ENCODE assay signal across 8 cellular contexts in genomic region chr7:93117852-93118530, GRCh38.
A peak's percentile ranks its signal among the peaks of the same experiment; 100 is the strongest.
DNase-seq lines count a peak whose midpoint lies in the region; ATAC-seq lines count a peak whose summit lies in the region.

Gene SAMD9 (minus strand): TSS chr7:93117979. CDS start chr7:93106097, 11,882 bp downstream.

- peaks cover 21 to 35% (median 26%) of the 10 kb centered on the region in 10 experiments for H3K4me1 ChIP-seq in BLaER1 treated with 17β-estradiol and CSF1 and Interleukin-3, amounts not matched to agents 10 nM and 100 nM
- peaks cover 8 to 24% of the 10 kb centered on the region in 2 donors for H3K4me1 ChIP-seq in duodenal mucosa (ENCODE audit: control insufficient read depth in 1 of 2, insufficient read depth in 2 of 2, low read length in 2 of 2)
- peaks cover 10 to 13% of the 10 kb centered on the region in 2 donors for H3K4me1 ChIP-seq in mucosa of rectum (ENCODE audit: control insufficient read depth in 2 of 2, insufficient read depth in 2 of 2, low read length in 2 of 2)

- peak; percentile 97 for ATAC-seq in GM19324 (IDR thresholded peaks at IDR 0.05; ENCODE audit: low FRiP score, unreplicated experiment)
- peak; percentile 100 for ATAC-seq in HG03354 (IDR thresholded peaks at IDR 0.05; ENCODE audit: poor library complexity, severe bottlenecking, unreplicated experiment)
- ATAC-seq in stimulated activated naive CD8-positive, alpha-beta T cell treated with anti-CD3 and anti-CD28 coated beads, Interleukin-15, Interleukin-2, amounts not matched to agents 100 U/mL and 50 U/mL, for 24 hours = peak; percentile 90

- H3K4me2 ChIP-seq in BLaER1 treated with 17β-estradiol and CSF1 and Interleukin-3, amounts not matched to agents 10 nM and 100 nM = peak within 1 kb of the TSS; percentile 77 to 97 (median 91)

- no peaks in the 10 kb centered on the region for H3K27me3 ChIP-seq in BLaER1 treated with 17β-estradiol and CSF1 and Interleukin-3, amounts not matched to agents 10 nM and 100 nM
- H3K27me3 ChIP-seq in duodenal mucosa (ENCODE audit: control insufficient read depth in 1 of 2, insufficient read depth in 2 of 2, low read length in 2 of 2) (no peaks in the 10 kb centered on the region), mucosa of rectum (ENCODE audit: control insufficient read depth in 2 of 2, insufficient read depth in 2 of 2, low read length in 2 of 2) (no peaks in the 10 kb centered on the region)

- DNase-seq in NCI-H345 (lab: John Stamatoyannopoulos, UW) = peak; percentile 80
- DNase-seq in activated CD4-positive, alpha-beta T cell treated with anti-CD3 and anti-CD28 coated beads for 1 hour = peak; percentile 34
- DNase-seq in stimulated activated naive CD8-positive, alpha-beta T cell treated with anti-CD3 and anti-CD28 coated beads, Interleukin-15, Interleukin-2, amounts not matched to agents 100 U/mL and 50 U/mL, for 24 hours = peak; percentile 42

- H4K20me1 ChIP-seq in BLaER1 treated with 17β-estradiol and CSF1 and Interleukin-3, amounts not matched to agents 10 nM and 100 nM = no peaks in the 10 kb centered on the region

- H3K9ac ChIP-seq in BLaER1 treated with 17β-estradiol and CSF1 and Interleukin-3, amounts not matched to agents 10 nM and 100 nM = peak within 1 kb of the TSS; percentile 43 to 76 (median 66)
- peak within 1 kb of the TSS; percentile 19 to 53 for H3K9ac ChIP-seq in duodenal mucosa (ENCODE audit: low read depth in 1 of 2, low read length in 2 of 2)
- peak within 1 kb of the TSS; percentile 26 to 68 for H3K9ac ChIP-seq in mucosa of rectum (ENCODE audit: low read depth in 1 of 2, low read length in 2 of 2)

- peak within 1 kb of the TSS; percentile 47 to 79 (median 69); a peak in 21 of 22 replicates for H3K27ac ChIP-seq in BLaER1 treated with 17β-estradiol and CSF1 and Interleukin-3, amounts not matched to agents 10 nM and 100 nM
- no peak within 1 kb of the TSS for H3K27ac ChIP-seq in duodenal mucosa (ENCODE audit: low read depth, low read length)
- peak within 1 kb of the TSS; percentile 67 to 77 for H3K27ac ChIP-seq in mucosa of rectum (ENCODE audit: low read depth in 2 of 2, low read length in 2 of 2)

- peaks cover 4 to 14% (median 11%) of the 10 kb centered on the region in 11 experiments; a peak in 15 of 22 replicates for H3K36me3 ChIP-seq in BLaER1 treated with 17β-estradiol and CSF1 and Interleukin-3, amounts not matched to agents 10 nM and 100 nM
- H3K36me3 ChIP-seq in duodenal mucosa (ENCODE audit: control insufficient read depth in 1 of 2, insufficient read depth in 2 of 2, low read length in 2 of 2) (peaks cover 0 to 5% of the 10 kb centered on the region in 2 donors), mucosa of rectum (ENCODE audit: control insufficient read depth in 2 of 2, insufficient read depth in 2 of 2, low read length in 2 of 2) (peaks cover 0 to 3% of the 10 kb centered on the region in 2 donors)

- peak within 1 kb of the TSS; percentile 57 to 70 (median 62) for H3K4me3 ChIP-seq in BLaER1 treated with 17β-estradiol and CSF1 and Interleukin-3, amounts not matched to agents 10 nM and 100 nM
- peak within 1 kb of the TSS; percentile 69 to 74 for H3K4me3 ChIP-seq in duodenal mucosa (ENCODE audit: low read depth in 1 of 2, low read length in 2 of 2)
- peak within 1 kb of the TSS; percentile 70 to 80 for H3K4me3 ChIP-seq in mucosa of rectum (ENCODE audit: low read length in 2 of 2)

- H3K9me3 ChIP-seq in BLaER1 treated with 17β-estradiol and CSF1 and Interleukin-3, amounts not matched to agents 10 nM and 100 nM (replicated peaks in 1 of 11) = peaks cover 10 to 37% (median 22%) of the 10 kb centered on the region in 11 experiments; a peak in 21 of 22 replicates
- H3K9me3 ChIP-seq in duodenal mucosa (ENCODE audit: control insufficient read depth in 1 of 2, low read length in 2 of 2) = no peaks in the 10 kb centered on the region
- H3K9me3 ChIP-seq in mucosa of rectum (ENCODE audit: control insufficient read depth in 2 of 2, low read length in 2 of 2) = no peaks in the 10 kb centered on the region
